ENCODE assay signal across 19 cellular contexts in the genomic region with DNA sequence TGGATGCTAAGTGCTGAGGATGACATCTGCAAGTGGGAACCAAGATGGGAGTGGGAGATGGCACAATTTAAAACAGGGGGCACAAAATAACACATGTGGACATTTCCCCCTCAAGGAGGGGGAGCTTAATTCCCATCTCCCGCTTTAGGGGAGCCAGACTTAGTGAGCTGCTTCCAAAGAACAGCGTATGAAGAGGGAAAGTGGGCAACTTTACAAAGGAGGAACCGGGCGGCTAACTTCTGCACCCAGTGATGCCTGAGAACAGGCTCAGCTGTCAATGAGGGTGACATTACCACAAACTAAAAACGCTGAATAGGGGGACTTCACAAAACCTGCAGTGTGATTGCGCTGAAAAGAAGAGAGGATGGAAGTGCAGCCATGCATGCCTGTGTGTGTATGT.
A peak's percentile ranks its signal among the peaks of the same experiment; 100 is the strongest.
DNase-seq lines count a peak whose midpoint lies in the region; ATAC-seq and TF ChIP-seq lines count a peak whose summit lies in the region.
"Had no signal": no experiment of that assay in that cellular context is flagged by ENCODE, and none has a peak within 500 bp of the region (broad histone marks: within the 10 kb centered on the region; RNA-seq: fewer than 3 reads in every experiment).

No MANE protein-coding gene starts in this region.

- H3K9me3 ChIP-seq in BLaER1, result no peaks in the 10 kb centered on the region
- H3K9me3 ChIP-seq in IMR-90 (ENCODE audit: control insufficient read depth, insufficient read depth, low read length), result no peaks in the 10 kb centered on the region
- H3K9me3 ChIP-seq in neuronal stem cell (replicated peaks in 1 of 2; ENCODE audit: control insufficient read depth in 2 of 2, insufficient read depth in 1 of 2, low read depth in 1 of 2, low read length in 2 of 2), result no peaks in the 10 kb centered on the region
- no peaks in the 10 kb centered on the region for H3K9me3 ChIP-seq in testis

- H2BK15ac ChIP-seq in IMR-90 (ENCODE audit: low read depth, low read length) (no peak overlapping the region), neuronal stem cell (ENCODE audit: low read length) (no peak overlapping the region)

- H4K8ac ChIP-seq in IMR-90 (ENCODE audit: low read depth in 2 of 2, low read length in 2 of 2), result no peak overlapping the region
- no peak overlapping the region for H4K8ac ChIP-seq in neuronal stem cell (ENCODE audit: low read depth, low read length)

- no peak for TF ChIP-seq CTCF in IMR-90 (conservative IDR thresholded peaks at IDR 0.05; ENCODE audit: low read depth, low read length)
- TF ChIP-seq CTCF in coronary artery (IDR thresholded peaks at IDR 0.05), result no peak
- no peak for TF ChIP-seq CTCF in testis (IDR thresholded peaks at IDR 0.05)

- no peak overlapping the region for H4K91ac ChIP-seq in IMR-90 (ENCODE audit: insufficient read depth, low read depth, low read length)
- no peak overlapping the region for H4K91ac ChIP-seq in neuronal stem cell (ENCODE audit: low read depth, low read length, poor library complexity)

- H3K9me1 ChIP-seq in IMR-90 (ENCODE audit: insufficient read depth, low read length), result no peaks in the 10 kb centered on the region; the same call in 1 of the 2 replicates

- H3K27ac ChIP-seq in BLaER1, result no peak overlapping the region
- no peak overlapping the region for H3K27ac ChIP-seq in IMR-90 (ENCODE audit: insufficient read depth, low read length)
- H3K27ac ChIP-seq in coronary artery, result no peak overlapping the region
- no peak overlapping the region for H3K27ac ChIP-seq in neuronal stem cell (replicated peaks; ENCODE audit: low read length)
- no peak overlapping the region for H3K27ac ChIP-seq in testis

- CTCF ChIA-PET in IMR-90 (lab: Yijun Ruan, JAX), result interaction anchor here (1.4 kb wide), 1 partner anchor 20 kb away, joined by 4 read pairs; no protein-coding TSS in a partner anchor

- no peak overlapping the region for H2AK5ac ChIP-seq in IMR-90 (ENCODE audit: low read depth, low read length)
- H2AK5ac ChIP-seq in neuronal stem cell (ENCODE audit: low read depth, low read length), result no peak overlapping the region

- intact Hi-C loops in IMR-90 (cut with micrococcal nuclease) (no loop called here), testis (cut with DNase I; ENCODE audit: low total_unique reads) (no loop called here)

- dilution Hi-C loops in IMR-90 (cut with HindIII; ENCODE audit: low sequenced_read_pairs, unreplicated experiment), result no loop called here

- no peaks in the 10 kb centered on the region for H3K79me1 ChIP-seq in IMR-90 (ENCODE audit: low read depth in 1 of 2, low read length in 2 of 2)
- no peaks in the 10 kb centered on the region for H3K79me1 ChIP-seq in neuronal stem cell (ENCODE audit: low read depth, low read length)

- no peak overlapping the region for H3K9ac ChIP-seq in BLaER1
- no peak overlapping the region for H3K9ac ChIP-seq in IMR-90 (ENCODE audit: low read depth, low read length)
- no peak overlapping the region for H3K9ac ChIP-seq in neuronal stem cell (ENCODE audit: low read depth, low read length, poor library complexity)

- H3K4me1 ChIP-seq in BLaER1, result peaks cover 48% of the 10 kb centered on the region
- H3K4me1 ChIP-seq in IMR-90 (ENCODE audit: control insufficient read depth, insufficient read depth, low read length), result peaks cover 14% of the 10 kb centered on the region; the same call in 1 of the 2 replicates
- peaks cover 4 to 23% of the 10 kb centered on the region in 2 donors for H3K4me1 ChIP-seq in neuronal stem cell (ENCODE audit: control insufficient read depth in 2 of 2, insufficient read depth in 1 of 2, low read depth in 1 of 2, low read length in 2 of 2)
- H3K4me1 ChIP-seq in testis, result no peaks in the 10 kb centered on the region

- no peak overlapping the region for H3K4ac ChIP-seq in IMR-90 (ENCODE audit: low read depth, low read length)
- H3K4ac ChIP-seq in neuronal stem cell (ENCODE audit: low read length), result no peak overlapping the region

- no peak for TF ChIP-seq RAD21 in IMR-90 (IDR thresholded peaks at IDR 0.05; ENCODE audit: low read length)

- peak overlapping the region; percentile 65 for H3K4me2 ChIP-seq in BLaER1
- H3K4me2 ChIP-seq in IMR-90 (ENCODE audit: low read depth, low read length), result no peak overlapping the region
- no peak overlapping the region for H3K4me2 ChIP-seq in neuronal stem cell (ENCODE audit: insufficient read depth, low read length, poor library complexity, severe bottlenecking)

- H3K23ac ChIP-seq in IMR-90 (ENCODE audit: low read depth, low read length) (no peak overlapping the region), neuronal stem cell (ENCODE audit: low read depth, low read length, poor library complexity) (no peak overlapping the region)

- peak overlapping the region; percentile 63 for H2BK12ac ChIP-seq in neuronal stem cell (ENCODE audit: low read length)

- H2BK120ac ChIP-seq in IMR-90 (ENCODE audit: low read depth, low read length) (no peak overlapping the region), neuronal stem cell (ENCODE audit: low read depth, low read length) (no peak overlapping the region)

- H3K4me3 ChIP-seq in BLaER1 (no peak overlapping the region), IMR-90 (ENCODE audit: insufficient read depth, low read depth, low read length) (no peak overlapping the region), coronary artery (no peak overlapping the region), neuronal stem cell (ENCODE audit: low read length in 2 of 2) (no peak overlapping the region), testis (no peak overlapping the region)
- H3K4me3 ChIP-seq: GM12878 had no signal

- H3K14ac ChIP-seq in IMR-90 (replicated peaks; ENCODE audit: low read depth, low read length), result no peak overlapping the region
- no peak overlapping the region for H3K14ac ChIP-seq in neuronal stem cell (ENCODE audit: low read length)

- H2BK20ac ChIP-seq in IMR-90 (ENCODE audit: low read depth, low read length), result no peak overlapping the region

- H4K5ac ChIP-seq in IMR-90 (ENCODE audit: low read depth, low read length), result no peak overlapping the region

- H4K20me1 ChIP-seq in BLaER1 (no peaks in the 10 kb centered on the region), IMR-90 (ENCODE audit: insufficient read depth, low read length) (no peaks in the 10 kb centered on the region)

- BruUV-seq in IMR-90 (replicated peaks; lab: Mats Ljungman, UMichigan), result no TSS peak

- no peaks in the 10 kb centered on the region for H3K27me3 ChIP-seq in BLaER1
- H3K27me3 ChIP-seq in IMR-90 (ENCODE audit: control insufficient read depth, insufficient read depth, low read length), result peaks cover 16% of the 10 kb centered on the region
- H3K27me3 ChIP-seq in neuronal stem cell (ENCODE audit: control insufficient read depth in 3 of 3, insufficient read depth in 3 of 3, low read depth in 1 of 3, low read length in 3 of 3), result peaks cover 0 to 6% (median 0%) of the 10 kb centered on the region in 3 experiments
- H3K27me3 ChIP-seq in testis, result no peaks in the 10 kb centered on the region

- in situ Hi-C loops in IMR-90 (cut with MboI; ENCODE audit: low sequenced_read_pairs), result no loop called here

- H2AK9ac ChIP-seq in IMR-90 (replicated peaks; ENCODE audit: low read depth, low read length, poor library complexity), result no peak overlapping the region

- H3K56ac ChIP-seq in IMR-90 (ENCODE audit: extremely low read depth, insufficient read depth, low read length), result no peak overlapping the region

- H2AFZ ChIP-seq in IMR-90 (replicated peaks; ENCODE audit: low read length, poor library complexity) (peak overlapping the region; percentile 40), neuronal stem cell (ENCODE audit: low read length) (peak overlapping the region; percentile 84)

- H2BK5ac ChIP-seq in IMR-90 (ENCODE audit: low read depth, low read length, poor library complexity, severe bottlenecking) (no peak overlapping the region), neuronal stem cell (ENCODE audit: low read length) (no peak overlapping the region)

- DNase-seq in IMR-90 (no peak), coronary artery (ENCODE audit: low spot score) (peak; percentile 38), neuronal stem cell (ENCODE audit: low spot score) (no peak), testis (no peak), RPMI8226 (no peak)
- no peak for DNase-seq in activated CD8-positive, alpha-beta memory T cell treated with anti-CD3 and anti-CD28 coated beads, Interleukin-2, amount 50 U/mL, for 48 hours
- DNase-seq: 8988T; C1 segment of cervical spinal cord; CD4-positive, CD25-positive, alpha-beta regulatory T cell; CD8-positive, alpha-beta memory T cell; COR-L47; DMS 273 treated with DMSO at 0.1 percent for 48 hours; DMS53; DND-41; EL; H9 had no signal

- no CpG with 5 or more reads among the region's 6 CpGs for WGBS in IMR-90 (ENCODE audit: extremely low coverage in 2 of 2, insufficient read length in 1 of 2), 2 experiments
- no CpG with 5 or more reads among the region's 6 CpGs for WGBS in neuronal stem cell (ENCODE audit: extremely low coverage in 2 of 2, insufficient read length in 2 of 2, insufficient replicate concordance in 1 of 2), 2 donors
- WGBS in testis, 2 donors, result 70 to 90% methylated on average over 6 of the region's 6 CpGs

- no peak for TF ChIP-seq POLR2A in IMR-90 (IDR thresholded peaks at IDR 0.05; ENCODE audit: low read depth, low read length)
- TF ChIP-seq POLR2A in testis (IDR thresholded peaks at IDR 0.05), result no peak

- H3K36me3 ChIP-seq in BLaER1 (no peaks in the 10 kb centered on the region), IMR-90 (ENCODE audit: control insufficient read depth, insufficient read depth, low read length) (no peaks in the 10 kb centered on the region), neuronal stem cell (replicated peaks in 1 of 2; ENCODE audit: control insufficient read depth in 2 of 2, insufficient read depth in 2 of 2, low read length in 2 of 2) (no peaks in the 10 kb centered on the region), testis (ENCODE audit: low read depth, missing control alignments) (no peaks in the 10 kb centered on the region)

- POLR2A ChIA-PET in IMR-90 (lab: Charles Lee; ENCODE audit: unreplicated experiment), result no interaction called here

- ATAC-seq in IMR-90 (ENCODE audit: low read depth) (no peak), SK-N-SH treated with all-trans-retinoic acid at 6 μM for 48 hours (no peak)
- ATAC-seq: GM12878 had no signal

- H3K18ac ChIP-seq in IMR-90 (ENCODE audit: low read depth, low read length) (no peak overlapping the region), neuronal stem cell (ENCODE audit: low read length) (no peak overlapping the region)

TF ChIP-seq in IMR-90, 13 proteins besides CTCF, POLR2A, EP300 and RAD21 (continues in another document):
- TF ChIP-seq NFE2L2 (IDR thresholded peaks at IDR 0.05; ENCODE audit: low read depth, low read length) (no peak), SMC3 (IDR thresholded peaks at IDR 0.05; ENCODE audit: low read depth, low read length) (no peak), MAFK (IDR thresholded peaks at IDR 0.05; ENCODE audit: low read depth, low read length) (no peak), RCOR1 (IDR thresholded peaks at IDR 0.05; ENCODE audit: insufficient replicate concordance, low read length) (no peak)

TF ChIP-seq in SK-N-SH treated with all-trans-retinoic acid at 6 μM for 48 hours, 23 proteins besides CTCF, POLR2A, EP300 and RAD21 (continues in another document):
- TF ChIP-seq TCF4 (CRISPR knock-in tag; IDR thresholded peaks at IDR 0.05; ENCODE audit: borderline replicate concordance), result no peak
- TF ChIP-seq ZFP3 (CRISPR knock-in tag; IDR thresholded peaks at IDR 0.05), result no peak
- no peak for TF ChIP-seq ZFP30 (CRISPR knock-in tag; IDR thresholded peaks at IDR 0.05)
- TF ChIP-seq ESRRG (CRISPR knock-in tag; IDR thresholded peaks at IDR 0.05), result no peak
